ENCODE assay signal across 8 cellular contexts in genomic region chr1:52348704-52349301, GRCh38. TPM values are rescaled to one million over a fixed set of nuclear protein-coding genes. Genes with fewer than 3 reads are reported as not detected.
DNase-seq lines count a peak whose midpoint lies in the region; ATAC-seq and TF ChIP-seq lines count a peak whose summit lies in the region.

No MANE protein-coding gene starts in this region.

- POLR2A ChIA-PET in activated CD4-positive, alpha-beta T cell treated with anti-CD3 and anti-CD28 coated beads for 36 hours (lab: Charles Lee): interaction anchor here (0.6 kb wide), 1 partner anchor 46 kb away, joined by 4 read pairs; no protein-coding TSS in a partner anchor
- POLR2A ChIA-PET in activated CD4-positive, alpha-beta T cell treated with anti-CD3 and anti-CD28 coated beads, Interleukin-2, amount 10 ng/mL, durations not matched to agents 7 days and 5 days (lab: Charles Lee): interaction anchor here (0.8 kb wide), 1 partner anchor 52 kb away, joined by 7 read pairs; no protein-coding TSS in a partner anchor

- no peaks in the 10 kb centered on the region for H3K4me1 Mint-ChIP-seq in activated CD4-positive, alpha-beta T cell treated with anti-CD3 and anti-CD28 coated beads for 36 hours
- H3K4me1 Mint-ChIP-seq in activated CD4-positive, alpha-beta T cell treated with anti-CD3 and anti-CD28 coated beads, Interleukin-2, amount 10 ng/mL, durations not matched to agents 7 days and 5 days: no peaks in the 10 kb centered on the region

- intact Hi-C loops in activated CD4-positive, alpha-beta T cell treated with anti-CD3 and anti-CD28 coated beads for 36 hours (cut with DNase I, micrococcal nuclease): no loop called here
- intact Hi-C loops in left ventricle myocardium superior (cut with micrococcal nuclease): no loop called here

- H3K4me1 ChIP-seq in subcutaneous abdominal adipose tissue (ENCODE audit: control insufficient read depth in 5 of 5, insufficient read depth in 5 of 5, low read length in 5 of 5): peaks cover 0 to 28% (median 14%) of the 10 kb centered on the region in 5 donors

- DNase-seq in activated CD4-positive, alpha-beta T cell treated with anti-CD3 and anti-CD28 coated beads for 36 hours: no peak
- no peak for DNase-seq in activated CD4-positive, alpha-beta T cell treated with anti-CD3 and anti-CD28 coated beads, Interleukin-2, amount 10 ng/mL, durations not matched to agents 7 days and 5 days
- no peak for DNase-seq in left ventricle myocardium superior
- DNase-seq in erythroblast (lab: John Stamatoyannopoulos, UW): no peak
- no peak for DNase-seq in HUDEP-2 (lab: John Stamatoyannopoulos, UW; ENCODE audit: unreplicated experiment in 76 of 76)
- no peak for DNase-seq in ureter (ENCODE audit: low spot score)

- H3K27me3 ChIP-seq in subcutaneous abdominal adipose tissue (ENCODE audit: control insufficient read depth in 5 of 5, insufficient read depth in 4 of 5, low read length in 5 of 5): no peaks in the 10 kb centered on the region

- H3K27ac ChIP-seq in VCaP: no peak overlapping the region
- H3K27ac ChIP-seq in subcutaneous abdominal adipose tissue (ENCODE audit: low read depth, low read length): peak overlapping the region; percentile 5

- H3K9ac ChIP-seq in subcutaneous abdominal adipose tissue (ENCODE audit: low read length in 5 of 5): peak overlapping the region in 2 of 5 donors; percentile 10 to 44

- ATAC-seq in activated CD4-positive, alpha-beta T cell treated with anti-CD3 and anti-CD28 coated beads for 36 hours: no peak
- peak; percentile 61 for ATAC-seq in left ventricle myocardium superior

- TF ChIP-seq CTCF in VCaP (conservative IDR thresholded peaks at IDR 0.05): peak; percentile 65

- no peaks in the 10 kb centered on the region for H3K9me3 Mint-ChIP-seq in activated CD4-positive, alpha-beta T cell treated with anti-CD3 and anti-CD28 coated beads for 36 hours (ENCODE audit: low read depth)
- H3K9me3 Mint-ChIP-seq in activated CD4-positive, alpha-beta T cell treated with anti-CD3 and anti-CD28 coated beads, Interleukin-2, amount 10 ng/mL, durations not matched to agents 7 days and 5 days: no peaks in the 10 kb centered on the region

- no peak overlapping the region for H3K4me3 Mint-ChIP-seq in activated CD4-positive, alpha-beta T cell treated with anti-CD3 and anti-CD28 coated beads for 36 hours
- no peak overlapping the region for H3K4me3 Mint-ChIP-seq in activated CD4-positive, alpha-beta T cell treated with anti-CD3 and anti-CD28 coated beads, Interleukin-2, amount 10 ng/mL, durations not matched to agents 7 days and 5 days

- no peak overlapping the region for H3K4me3 ChIP-seq in subcutaneous abdominal adipose tissue (ENCODE audit: low read depth in 1 of 5, low read length in 5 of 5)

- peaks cover 9% of the 10 kb centered on the region for H3K36me3 Mint-ChIP-seq in activated CD4-positive, alpha-beta T cell treated with anti-CD3 and anti-CD28 coated beads for 36 hours (ENCODE audit: low read depth)
- H3K36me3 Mint-ChIP-seq in activated CD4-positive, alpha-beta T cell treated with anti-CD3 and anti-CD28 coated beads, Interleukin-2, amount 10 ng/mL, durations not matched to agents 7 days and 5 days (ENCODE audit: low read depth): peaks cover 14% of the 10 kb centered on the region

- H3K9me3 ChIP-seq in subcutaneous abdominal adipose tissue (ENCODE audit: control insufficient read depth in 5 of 5, low read length in 5 of 5): no peaks in the 10 kb centered on the region

- TF ChIP-seq POLR2A in erythroblast (IDR thresholded peaks at IDR 0.05; ENCODE audit: low read length): no peak

- peak overlapping the region; percentile 42 for H3K27ac Mint-ChIP-seq in activated CD4-positive, alpha-beta T cell treated with anti-CD3 and anti-CD28 coated beads for 36 hours
- no peak overlapping the region for H3K27ac Mint-ChIP-seq in activated CD4-positive, alpha-beta T cell treated with anti-CD3 and anti-CD28 coated beads, Interleukin-2, amount 10 ng/mL, durations not matched to agents 7 days and 5 days

- peaks cover 0 to 41% (median 25%) of the 10 kb centered on the region in 5 donors for H3K36me3 ChIP-seq in subcutaneous abdominal adipose tissue (ENCODE audit: control insufficient read depth in 5 of 5, insufficient read depth in 5 of 5, low read length in 5 of 5)

- no peaks in the 10 kb centered on the region for H3K27me3 Mint-ChIP-seq in activated CD4-positive, alpha-beta T cell treated with anti-CD3 and anti-CD28 coated beads for 36 hours
- H3K27me3 Mint-ChIP-seq in activated CD4-positive, alpha-beta T cell treated with anti-CD3 and anti-CD28 coated beads, Interleukin-2, amount 10 ng/mL, durations not matched to agents 7 days and 5 days: no peaks in the 10 kb centered on the region

- CTCF ChIA-PET in activated CD4-positive, alpha-beta T cell treated with anti-CD3 and anti-CD28 coated beads for 36 hours (lab: Charles Lee): interaction anchor here (0.6 to 1.2 kb wide), 2 partner anchors 16 to 93 kb away, joined by 3 to 4 read pairs; no protein-coding TSS in a partner anchor
- CTCF ChIA-PET in activated CD4-positive, alpha-beta T cell treated with anti-CD3 and anti-CD28 coated beads, Interleukin-2, amount 10 ng/mL, durations not matched to agents 7 days and 5 days (lab: Charles Lee): interaction anchor here (0.6 to 1.4 kb wide), 2 partner anchors 9 to 568 kb away, joined by 3 read pairs; no protein-coding TSS in a partner anchor

RNA-seq across cellular contexts. Expression of gene CC2D1B, which starts 17.2 kb away (rescaled TPM):
- 10 to 100 TPM; 22.6 to 25.3 TPM for total RNA-seq in activated CD4-positive, alpha-beta T cell treated with anti-CD3 and anti-CD28 coated beads for 36 hours
- 10 to 100 TPM; 58.8 to 60.1 TPM for total RNA-seq in activated CD4-positive, alpha-beta T cell treated with anti-CD3 and anti-CD28 coated beads, Interleukin-2, amount 10 ng/mL, durations not matched to agents 7 days and 5 days
- 13.0 TPM for total RNA-seq in left ventricle myocardium superior
- total RNA-seq in ureter: 39.4 TPM

RNA-seq across cellular contexts. Expression of gene ORC1, which starts 55.4 kb away (rescaled TPM):
- 10 to 100 TPM; 51.0 to 57.9 TPM for total RNA-seq in activated CD4-positive, alpha-beta T cell treated with anti-CD3 and anti-CD28 coated beads for 36 hours
- 10 to 100 TPM; 30.3 to 36.7 TPM for total RNA-seq in activated CD4-positive, alpha-beta T cell treated with anti-CD3 and anti-CD28 coated beads, Interleukin-2, amount 10 ng/mL, durations not matched to agents 7 days and 5 days
- total RNA-seq in left ventricle myocardium superior: 0.32 TPM
- total RNA-seq in ureter: 1.1 TPM

RNA-seq across cellular contexts. Expression of gene PRPF38A, which starts 55.6 kb away (rescaled TPM):
- total RNA-seq in activated CD4-positive, alpha-beta T cell treated with anti-CD3 and anti-CD28 coated beads for 36 hours: 100 to 1,000 TPM in 1 of 2 experiments, 10 to 100 TPM in 1; 88.9 to 103 TPM
- total RNA-seq in activated CD4-positive, alpha-beta T cell treated with anti-CD3 and anti-CD28 coated beads, Interleukin-2, amount 10 ng/mL, durations not matched to agents 7 days and 5 days: 100 to 1,000 TPM in 1 of 2 experiments, 10 to 100 TPM in 1; 98.1 to 103 TPM
- 21.6 TPM for total RNA-seq in left ventricle myocardium superior
- 50.8 TPM for total RNA-seq in ureter

Comparison
In these comparisons a context has a peak if more than half of its experiments do, and no peak if none do; other contexts are left out.
1. RNA of gene ORC1, which starts 55.4 kb away (total RNA-seq): 51.0 to 57.9 TPM in activated CD4-positive, alpha-beta T cell treated with anti-CD3 and anti-CD28 coated beads for 36 hours and 30.3 to 36.7 TPM in activated CD4-positive, alpha-beta T cell treated with anti-CD3 and anti-CD28 coated beads, Interleukin-2, amount 10 ng/mL, durations not matched to agents 7 days and 5 days; 1.1 TPM in ureter (single experiment) and 0.32 TPM in left ventricle myocardium superior (single experiment); every median in the first group is over 10 times any median in the second.